ENCODE assay signal across 1 cellular context in the genomic region with DNA sequence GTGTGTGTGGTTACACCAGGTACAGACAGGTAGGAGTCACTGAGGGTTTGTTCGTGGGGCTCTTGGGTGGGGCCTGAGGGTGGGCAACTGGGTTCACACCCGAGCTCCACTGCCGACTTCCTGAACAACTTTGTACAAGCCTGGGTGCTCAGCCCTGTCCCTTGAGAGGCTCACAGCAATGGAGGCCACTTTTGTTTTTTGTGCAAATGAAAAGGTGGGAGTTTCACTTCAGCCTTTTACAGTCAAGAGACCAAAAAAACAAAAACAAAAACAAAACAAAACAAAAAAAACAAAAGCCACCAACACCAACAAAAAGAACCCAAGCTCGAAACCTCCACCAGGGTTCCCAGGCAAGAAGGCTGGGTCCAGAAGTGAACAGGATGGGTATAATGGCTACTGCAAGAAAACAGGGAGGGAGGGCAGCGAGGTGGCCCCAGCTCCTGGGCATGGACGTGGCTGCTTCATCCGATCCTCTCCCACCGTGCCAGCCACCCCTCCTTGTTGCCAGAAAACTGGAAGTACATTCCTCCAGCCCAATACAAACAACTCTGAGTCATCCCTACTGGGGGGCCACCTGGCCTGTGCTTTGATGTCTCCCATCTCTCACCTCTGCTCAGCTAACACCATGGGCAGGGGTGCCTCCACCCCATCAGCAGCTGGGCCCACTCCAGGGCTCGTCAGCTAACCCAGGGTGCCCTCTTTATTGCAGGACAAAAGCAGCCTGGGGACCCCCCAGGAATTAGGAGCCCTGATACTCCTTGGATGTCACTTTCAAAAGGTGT.
A peak's percentile ranks its signal among the peaks of the same experiment; 100 is the strongest.
TF ChIP-seq lines count a peak whose summit lies in the region.

No MANE protein-coding gene starts in this region.

TF ChIP-seq in HepG2, 621 proteins besides CTCF, POLR2A, EP300 and RAD21 (continued from another document and continues in another):
- TF ChIP-seq GLMP (CRISPR knock-in tag; IDR thresholded peaks at IDR 0.05; ENCODE audit: borderline replicate concordance) (no peak), KAT2B (IDR thresholded peaks at IDR 0.05; ENCODE audit: borderline replicate concordance, low read depth, low read length) (no peak), ZNF614 (CRISPR knock-in tag; IDR thresholded peaks at IDR 0.05; ENCODE audit: borderline replicate concordance) (peak; percentile 96), FOXO1 (CRISPR knock-in tag; IDR thresholded peaks at IDR 0.05) (peak; percentile 95), ZSCAN25 (CRISPR knock-in tag; IDR thresholded peaks at IDR 0.05) (peak; percentile 100), YY1 (IDR thresholded peaks at IDR 0.05; ENCODE audit: insufficient read depth, insufficient replicate concordance, low read depth, low read length) (no peak), RFX1 (IDR thresholded peaks at IDR 0.05) (no peak), GPN1 (CRISPR knock-in tag; IDR thresholded peaks at IDR 0.05; ENCODE audit: borderline replicate concordance) (no peak), KLF16 (CRISPR knock-in tag; IDR thresholded peaks at IDR 0.05) (peak in 1 of 2 experiments; percentile 89; a peak in 2 of 4 replicates), ZFP36L2 (CRISPR knock-in tag; IDR thresholded peaks at IDR 0.05) (no peak), ZNF552 (CRISPR knock-in tag; IDR thresholded peaks at IDR 0.05; ENCODE audit: borderline replicate concordance) (no peak), ZBTB7B (CRISPR knock-in tag; IDR thresholded peaks at IDR 0.05) (peak; percentile 98), ZMYM3 (CRISPR knock-in tag; IDR thresholded peaks at IDR 0.05) (peak; percentile 53; the same call in 1 of the 2 replicates), ZNF839 (CRISPR knock-in tag; IDR thresholded peaks at IDR 0.05; ENCODE audit: borderline replicate concordance) (no peak), ATF4 (CRISPR knock-in tag; IDR thresholded peaks at IDR 0.05) (peak in 1 of 2 experiments; percentile 78; a peak in 2 of 4 replicates), POGZ (CRISPR knock-in tag; IDR thresholded peaks at IDR 0.05) (peak; percentile 55; the same call in 1 of the 2 replicates), SP5 (CRISPR knock-in tag; IDR thresholded peaks at IDR 0.05; ENCODE audit: borderline replicate concordance, low read depth) (peak; percentile 78; the same call in 1 of the 2 replicates), ZNF784 (CRISPR knock-in tag; IDR thresholded peaks at IDR 0.05; ENCODE audit: borderline replicate concordance) (no peak), PAF1 (CRISPR knock-in tag; IDR thresholded peaks at IDR 0.05) (0 out of 2 replicates have a peak, but pooled peaks have one; percentile 55), MXI1 (IDR thresholded peaks at IDR 0.05; ENCODE audit: borderline replicate concordance, low read depth, low read length) (peak; percentile 82; the same call in 2 of the 3 replicates), ZNF256 (CRISPR knock-in tag; conservative IDR thresholded peaks at IDR 0.05) (no peak), ZNF17 (CRISPR knock-in tag; IDR thresholded peaks at IDR 0.05) (no peak), HES4 (CRISPR knock-in tag; IDR thresholded peaks at IDR 0.05; ENCODE audit: borderline replicate concordance) (no peak), ETV5 (CRISPR knock-in tag; IDR thresholded peaks at IDR 0.05; ENCODE audit: borderline replicate concordance) (peak; percentile 86), ATF5 (CRISPR knock-in tag; IDR thresholded peaks at IDR 0.05; ENCODE audit: low read depth) (no peak), ZNF232 (CRISPR knock-in tag; IDR thresholded peaks at IDR 0.05; ENCODE audit: borderline replicate concordance) (peak; percentile 88), ZNF143 (CRISPR knock-in tag; IDR thresholded peaks at IDR 0.05) (no peak), DNMT3B (CRISPR knock-in tag; conservative IDR thresholded peaks at IDR 0.05) (peak; percentile 91; the same call in 1 of the 2 replicates), FOXK1 (CRISPR knock-in tag; IDR thresholded peaks at IDR 0.05; ENCODE audit: borderline replicate concordance, low read depth) (peak; percentile 90), ISL2 (CRISPR knock-in tag; IDR thresholded peaks at IDR 0.05) (peak; percentile 74), FOSL2 (CRISPR knock-in tag; IDR thresholded peaks at IDR 0.05) (peak; percentile 100), NBN (conservative IDR thresholded peaks at IDR 0.05) (no peak), IRF2 (CRISPR knock-in tag; IDR thresholded peaks at IDR 0.05) (peak; percentile 68; the same call in 1 of the 2 replicates), HNRNPUL1 (IDR thresholded peaks at IDR 0.05; ENCODE audit: low read depth, low read length) (no peak), FOXC1 (CRISPR knock-in tag; IDR thresholded peaks at IDR 0.05; ENCODE audit: borderline replicate concordance) (no peak), KDM1A (CRISPR knock-in tag; IDR thresholded peaks at IDR 0.05) (peak; percentile 81; the same call in 1 of the 2 replicates)
- TF ChIP-seq, protein P1, sequence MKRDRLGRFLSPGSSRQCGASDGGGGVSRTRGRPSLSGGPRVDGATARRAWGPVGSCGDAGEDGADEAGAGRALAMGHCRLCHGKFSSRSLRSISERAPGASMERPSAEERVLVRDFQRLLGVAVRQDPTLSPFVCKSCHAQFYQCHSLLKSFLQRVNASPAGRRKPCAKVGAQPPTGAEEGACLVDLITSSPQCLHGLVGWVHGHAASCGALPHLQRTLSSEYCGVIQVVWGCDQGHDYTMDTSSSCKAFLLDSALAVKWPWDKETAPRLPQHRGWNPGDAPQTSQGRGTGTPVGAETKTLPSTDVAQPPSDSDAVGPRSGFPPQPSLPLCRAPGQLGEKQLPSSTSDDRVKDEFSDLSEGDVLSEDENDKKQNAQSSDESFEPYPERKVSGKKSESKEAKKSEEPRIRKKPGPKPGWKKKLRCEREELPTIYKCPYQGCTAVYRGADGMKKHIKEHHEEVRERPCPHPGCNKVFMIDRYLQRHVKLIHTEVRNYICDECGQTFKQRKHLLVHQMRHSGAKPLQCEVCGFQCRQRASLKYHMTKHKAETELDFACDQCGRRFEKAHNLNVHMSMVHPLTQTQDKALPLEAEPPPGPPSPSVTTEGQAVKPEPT (CRISPR knock-in tag; IDR thresholded peaks at IDR 0.05; ENCODE audit: low read depth), result no peak
- TF ChIP-seq, protein P2, sequence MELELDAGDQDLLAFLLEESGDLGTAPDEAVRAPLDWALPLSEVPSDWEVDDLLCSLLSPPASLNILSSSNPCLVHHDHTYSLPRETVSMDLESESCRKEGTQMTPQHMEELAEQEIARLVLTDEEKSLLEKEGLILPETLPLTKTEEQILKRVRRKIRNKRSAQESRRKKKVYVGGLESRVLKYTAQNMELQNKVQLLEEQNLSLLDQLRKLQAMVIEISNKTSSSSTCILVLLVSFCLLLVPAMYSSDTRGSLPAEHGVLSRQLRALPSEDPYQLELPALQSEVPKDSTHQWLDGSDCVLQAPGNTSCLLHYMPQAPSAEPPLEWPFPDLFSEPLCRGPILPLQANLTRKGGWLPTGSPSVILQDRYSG (CRISPR knock-in tag; IDR thresholded peaks at IDR 0.05), result no peak
- TF ChIP-seq, protein P3, sequence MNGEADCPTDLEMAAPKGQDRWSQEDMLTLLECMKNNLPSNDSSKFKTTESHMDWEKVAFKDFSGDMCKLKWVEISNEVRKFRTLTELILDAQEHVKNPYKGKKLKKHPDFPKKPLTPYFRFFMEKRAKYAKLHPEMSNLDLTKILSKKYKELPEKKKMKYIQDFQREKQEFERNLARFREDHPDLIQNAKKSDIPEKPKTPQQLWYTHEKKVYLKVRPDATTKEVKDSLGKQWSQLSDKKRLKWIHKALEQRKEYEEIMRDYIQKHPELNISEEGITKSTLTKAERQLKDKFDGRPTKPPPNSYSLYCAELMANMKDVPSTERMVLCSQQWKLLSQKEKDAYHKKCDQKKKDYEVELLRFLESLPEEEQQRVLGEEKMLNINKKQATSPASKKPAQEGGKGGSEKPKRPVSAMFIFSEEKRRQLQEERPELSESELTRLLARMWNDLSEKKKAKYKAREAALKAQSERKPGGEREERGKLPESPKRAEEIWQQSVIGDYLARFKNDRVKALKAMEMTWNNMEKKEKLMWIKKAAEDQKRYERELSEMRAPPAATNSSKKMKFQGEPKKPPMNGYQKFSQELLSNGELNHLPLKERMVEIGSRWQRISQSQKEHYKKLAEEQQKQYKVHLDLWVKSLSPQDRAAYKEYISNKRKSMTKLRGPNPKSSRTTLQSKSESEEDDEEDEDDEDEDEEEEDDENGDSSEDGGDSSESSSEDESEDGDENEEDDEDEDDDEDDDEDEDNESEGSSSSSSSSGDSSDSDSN (CRISPR knock-in tag; IDR thresholded peaks at IDR 0.05), result peak; percentile 62
- TF ChIP-seq, protein P4, sequence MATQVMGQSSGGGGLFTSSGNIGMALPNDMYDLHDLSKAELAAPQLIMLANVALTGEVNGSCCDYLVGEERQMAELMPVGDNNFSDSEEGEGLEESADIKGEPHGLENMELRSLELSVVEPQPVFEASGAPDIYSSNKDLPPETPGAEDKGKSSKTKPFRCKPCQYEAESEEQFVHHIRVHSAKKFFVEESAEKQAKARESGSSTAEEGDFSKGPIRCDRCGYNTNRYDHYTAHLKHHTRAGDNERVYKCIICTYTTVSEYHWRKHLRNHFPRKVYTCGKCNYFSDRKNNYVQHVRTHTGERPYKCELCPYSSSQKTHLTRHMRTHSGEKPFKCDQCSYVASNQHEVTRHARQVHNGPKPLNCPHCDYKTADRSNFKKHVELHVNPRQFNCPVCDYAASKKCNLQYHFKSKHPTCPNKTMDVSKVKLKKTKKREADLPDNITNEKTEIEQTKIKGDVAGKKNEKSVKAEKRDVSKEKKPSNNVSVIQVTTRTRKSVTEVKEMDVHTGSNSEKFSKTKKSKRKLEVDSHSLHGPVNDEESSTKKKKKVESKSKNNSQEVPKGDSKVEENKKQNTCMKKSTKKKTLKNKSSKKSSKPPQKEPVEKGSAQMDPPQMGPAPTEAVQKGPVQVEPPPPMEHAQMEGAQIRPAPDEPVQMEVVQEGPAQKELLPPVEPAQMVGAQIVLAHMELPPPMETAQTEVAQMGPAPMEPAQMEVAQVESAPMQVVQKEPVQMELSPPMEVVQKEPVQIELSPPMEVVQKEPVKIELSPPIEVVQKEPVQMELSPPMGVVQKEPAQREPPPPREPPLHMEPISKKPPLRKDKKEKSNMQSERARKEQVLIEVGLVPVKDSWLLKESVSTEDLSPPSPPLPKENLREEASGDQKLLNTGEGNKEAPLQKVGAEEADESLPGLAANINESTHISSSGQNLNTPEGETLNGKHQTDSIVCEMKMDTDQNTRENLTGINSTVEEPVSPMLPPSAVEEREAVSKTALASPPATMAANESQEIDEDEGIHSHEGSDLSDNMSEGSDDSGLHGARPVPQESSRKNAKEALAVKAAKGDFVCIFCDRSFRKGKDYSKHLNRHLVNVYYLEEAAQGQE (IDR thresholded peaks at IDR 0.05; ENCODE audit: borderline replicate concordance in 1 of 2, low read depth in 1 of 2, low read length in 2 of 2), result no peak
- TF ChIP-seq, protein P5, sequence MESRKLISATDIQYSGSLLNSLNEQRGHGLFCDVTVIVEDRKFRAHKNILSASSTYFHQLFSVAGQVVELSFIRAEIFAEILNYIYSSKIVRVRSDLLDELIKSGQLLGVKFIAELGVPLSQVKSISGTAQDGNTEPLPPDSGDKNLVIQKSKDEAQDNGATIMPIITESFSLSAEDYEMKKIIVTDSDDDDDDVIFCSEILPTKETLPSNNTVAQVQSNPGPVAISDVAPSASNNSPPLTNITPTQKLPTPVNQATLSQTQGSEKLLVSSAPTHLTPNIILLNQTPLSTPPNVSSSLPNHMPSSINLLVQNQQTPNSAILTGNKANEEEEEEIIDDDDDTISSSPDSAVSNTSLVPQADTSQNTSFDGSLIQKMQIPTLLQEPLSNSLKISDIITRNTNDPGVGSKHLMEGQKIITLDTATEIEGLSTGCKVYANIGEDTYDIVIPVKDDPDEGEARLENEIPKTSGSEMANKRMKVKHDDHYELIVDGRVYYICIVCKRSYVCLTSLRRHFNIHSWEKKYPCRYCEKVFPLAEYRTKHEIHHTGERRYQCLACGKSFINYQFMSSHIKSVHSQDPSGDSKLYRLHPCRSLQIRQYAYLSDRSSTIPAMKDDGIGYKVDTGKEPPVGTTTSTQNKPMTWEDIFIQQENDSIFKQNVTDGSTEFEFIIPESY (CRISPR knock-in tag; IDR thresholded peaks at IDR 0.05), result peak; percentile 74
- TF ChIP-seq, protein P6, sequence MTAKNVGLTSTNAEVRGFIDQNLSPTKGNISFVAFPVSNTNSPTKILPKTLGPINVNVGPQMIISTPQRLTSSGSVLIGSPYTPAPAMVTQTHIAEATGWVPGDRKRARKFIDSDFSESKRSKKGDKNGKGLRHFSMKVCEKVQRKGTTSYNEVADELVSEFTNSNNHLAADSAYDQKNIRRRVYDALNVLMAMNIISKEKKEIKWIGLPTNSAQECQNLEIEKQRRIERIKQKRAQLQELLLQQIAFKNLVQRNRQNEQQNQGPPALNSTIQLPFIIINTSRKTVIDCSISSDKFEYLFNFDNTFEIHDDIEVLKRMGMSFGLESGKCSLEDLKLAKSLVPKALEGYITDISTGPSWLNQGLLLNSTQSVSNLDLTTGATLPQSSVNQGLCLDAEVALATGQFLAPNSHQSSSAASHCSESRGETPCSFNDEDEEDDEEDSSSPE (CRISPR knock-in tag; IDR thresholded peaks at IDR 0.05), result no peak
